9 cellular contexts compared by ENCODE assay signal in the genomic region with DNA sequence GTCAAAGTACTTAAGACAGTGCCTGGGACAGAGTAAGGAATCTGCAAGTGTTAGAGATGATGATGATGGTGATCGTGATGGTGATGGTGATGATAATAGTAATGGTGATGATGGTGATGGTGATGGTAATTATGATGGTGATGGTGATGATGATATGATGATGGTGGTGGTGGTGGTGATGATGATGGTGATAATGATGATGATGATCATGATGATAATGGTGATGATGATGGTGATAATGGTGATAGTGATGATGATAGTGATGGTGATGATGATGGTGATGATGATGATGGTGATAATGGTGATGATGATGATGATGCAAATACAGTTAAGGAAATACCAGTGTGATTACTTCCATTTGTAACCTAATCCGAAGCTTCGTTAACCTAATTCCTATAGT. TPM values are rescaled to one million over a fixed set of nuclear protein-coding genes. Genes with fewer than 3 reads are reported as not detected.
"Had no signal": no experiment of that assay in that cellular context is flagged by ENCODE, and none has a peak within 500 bp of the region (broad histone marks: within the 10 kb centered on the region; RNA-seq: fewer than 3 reads in every experiment).

No MANE protein-coding gene starts in this region.

- H3K27ac ChIP-seq: HL-60 had no signal

- FAIRE-seq: H1, H54 had no signal

- H3K4me3 ChIP-seq: GM23338 had no signal

- DNase-seq: HCEC 1CT, HFFc6, KG1 had no signal

- ATAC-seq: GM23338 had no signal

RNA-seq across cellular contexts. Expression of a gene that starts 5.2 kb away (rescaled TPM):
- total RNA-seq: GM23338, HFFc6, HT1080 had no signal
- polyA plus RNA-seq: GM23338, IgD-negative memory B cell had no signal
